2 cellular contexts compared by ENCODE assay signal in the genomic region with DNA sequence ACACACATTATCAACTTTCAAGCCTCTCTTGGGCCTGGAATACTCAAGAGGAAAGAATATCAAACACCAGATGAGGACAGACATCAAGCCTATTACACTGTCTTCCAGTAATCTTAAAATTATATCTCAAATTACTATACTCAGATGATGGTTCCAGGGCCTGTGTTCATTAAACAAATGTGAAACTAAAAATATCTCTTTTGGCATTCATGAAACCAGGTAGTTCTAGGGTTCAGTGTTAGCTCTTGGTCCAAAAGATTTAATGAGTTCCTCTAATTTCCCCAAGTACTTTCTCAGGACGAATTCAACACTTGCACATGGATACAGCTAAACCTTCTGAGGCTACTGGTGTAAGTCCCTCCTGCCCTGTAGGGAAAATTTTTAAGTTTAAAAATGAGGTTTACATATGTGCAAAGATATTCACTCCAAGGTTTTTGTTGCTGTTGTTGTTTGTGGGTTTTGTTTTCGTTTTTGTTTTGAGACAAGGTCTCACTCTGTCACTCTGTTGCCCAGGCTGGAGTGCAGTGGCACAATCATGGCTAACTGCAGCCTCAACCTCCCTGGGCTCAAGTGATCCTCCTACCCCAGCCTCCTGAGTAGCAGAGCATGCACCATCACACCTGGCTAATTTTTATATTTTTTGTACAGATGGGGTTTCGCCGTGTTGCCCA.
TF ChIP-seq lines count a peak whose summit lies in the region.

No MANE protein-coding gene starts in this region.

TF ChIP-seq in IMR-90, 13 proteins besides CTCF, POLR2A, EP300 and RAD21:
- TF ChIP-seq, protein P1, sequence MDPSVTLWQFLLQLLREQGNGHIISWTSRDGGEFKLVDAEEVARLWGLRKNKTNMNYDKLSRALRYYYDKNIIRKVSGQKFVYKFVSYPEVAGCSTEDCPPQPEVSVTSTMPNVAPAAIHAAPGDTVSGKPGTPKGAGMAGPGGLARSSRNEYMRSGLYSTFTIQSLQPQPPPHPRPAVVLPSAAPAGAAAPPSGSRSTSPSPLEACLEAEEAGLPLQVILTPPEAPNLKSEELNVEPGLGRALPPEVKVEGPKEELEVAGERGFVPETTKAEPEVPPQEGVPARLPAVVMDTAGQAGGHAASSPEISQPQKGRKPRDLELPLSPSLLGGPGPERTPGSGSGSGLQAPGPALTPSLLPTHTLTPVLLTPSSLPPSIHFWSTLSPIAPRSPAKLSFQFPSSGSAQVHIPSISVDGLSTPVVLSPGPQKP (IDR thresholded peaks at IDR 0.05; ENCODE audit: borderline replicate concordance, low read depth, low read length): no peak
- TF ChIP-seq SMC3 (IDR thresholded peaks at IDR 0.05; ENCODE audit: low read depth, low read length): no peak
- TF ChIP-seq CHD1 (IDR thresholded peaks at IDR 0.05; ENCODE audit: low read depth, low read length): no peak
- no peak for TF ChIP-seq RCOR1 (IDR thresholded peaks at IDR 0.05; ENCODE audit: insufficient replicate concordance, low read length)
- no peak for TF ChIP-seq FOS (IDR thresholded peaks at IDR 0.05; ENCODE audit: low read depth, low read length)
- TF ChIP-seq CEBPB (IDR thresholded peaks at IDR 0.05; ENCODE audit: low read depth, low read length): no peak
- no peak for TF ChIP-seq MAZ (IDR thresholded peaks at IDR 0.05; ENCODE audit: borderline replicate concordance, low read depth, low read length)
- TF ChIP-seq BHLHE40 (IDR thresholded peaks at IDR 0.05; ENCODE audit: low read depth, low read length): no peak
- no peak for TF ChIP-seq RFX5 (IDR thresholded peaks at IDR 0.05; ENCODE audit: low read depth, low read length)
- TF ChIP-seq NFE2L2 (IDR thresholded peaks at IDR 0.05; ENCODE audit: low read depth, low read length): no peak
- no peak for TF ChIP-seq MAFK (IDR thresholded peaks at IDR 0.05; ENCODE audit: low read depth, low read length)
- TF ChIP-seq, protein P2, sequence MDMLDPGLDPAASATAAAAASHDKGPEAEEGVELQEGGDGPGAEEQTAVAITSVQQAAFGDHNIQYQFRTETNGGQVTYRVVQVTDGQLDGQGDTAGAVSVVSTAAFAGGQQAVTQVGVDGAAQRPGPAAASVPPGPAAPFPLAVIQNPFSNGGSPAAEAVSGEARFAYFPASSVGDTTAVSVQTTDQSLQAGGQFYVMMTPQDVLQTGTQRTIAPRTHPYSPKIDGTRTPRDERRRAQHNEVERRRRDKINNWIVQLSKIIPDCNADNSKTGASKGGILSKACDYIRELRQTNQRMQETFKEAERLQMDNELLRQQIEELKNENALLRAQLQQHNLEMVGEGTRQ (IDR thresholded peaks at IDR 0.05; ENCODE audit: low read depth, low read length): no peak
- TF ChIP-seq MXI1 (IDR thresholded peaks at IDR 0.05; ENCODE audit: borderline replicate concordance, low read depth, low read length): no peak

TF ChIP-seq in GM12878, 131 proteins besides CTCF, POLR2A, EP300 and RAD21 (continued from another document):
- TF ChIP-seq, protein P3, sequence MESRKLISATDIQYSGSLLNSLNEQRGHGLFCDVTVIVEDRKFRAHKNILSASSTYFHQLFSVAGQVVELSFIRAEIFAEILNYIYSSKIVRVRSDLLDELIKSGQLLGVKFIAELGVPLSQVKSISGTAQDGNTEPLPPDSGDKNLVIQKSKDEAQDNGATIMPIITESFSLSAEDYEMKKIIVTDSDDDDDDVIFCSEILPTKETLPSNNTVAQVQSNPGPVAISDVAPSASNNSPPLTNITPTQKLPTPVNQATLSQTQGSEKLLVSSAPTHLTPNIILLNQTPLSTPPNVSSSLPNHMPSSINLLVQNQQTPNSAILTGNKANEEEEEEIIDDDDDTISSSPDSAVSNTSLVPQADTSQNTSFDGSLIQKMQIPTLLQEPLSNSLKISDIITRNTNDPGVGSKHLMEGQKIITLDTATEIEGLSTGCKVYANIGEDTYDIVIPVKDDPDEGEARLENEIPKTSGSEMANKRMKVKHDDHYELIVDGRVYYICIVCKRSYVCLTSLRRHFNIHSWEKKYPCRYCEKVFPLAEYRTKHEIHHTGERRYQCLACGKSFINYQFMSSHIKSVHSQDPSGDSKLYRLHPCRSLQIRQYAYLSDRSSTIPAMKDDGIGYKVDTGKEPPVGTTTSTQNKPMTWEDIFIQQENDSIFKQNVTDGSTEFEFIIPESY (IDR thresholded peaks at IDR 0.05): no peak
- TF ChIP-seq POLR2AphosphoS2 (IDR thresholded peaks at IDR 0.05; ENCODE audit: low read depth, low read length) (no peak), ETV6 (conservative IDR thresholded peaks at IDR 0.05 in 1 of 2, IDR thresholded peaks at IDR 0.05 in 1 of 2; ENCODE audit: borderline replicate concordance in 1 of 2, low read depth in 1 of 2) (no peak), FOXK2 (IDR thresholded peaks at IDR 0.05) (no peak), FOS (IDR thresholded peaks at IDR 0.05; ENCODE audit: borderline replicate concordance, extremely low read depth, insufficient read length) (no peak), RAD51 (IDR thresholded peaks at IDR 0.05) (no peak), WRNIP1 (IDR thresholded peaks at IDR 0.05; ENCODE audit: borderline replicate concordance, low read depth, low read length) (no peak), SUPT20H (IDR thresholded peaks at IDR 0.05; ENCODE audit: borderline replicate concordance, control insufficient read depth, low read depth, low read length) (no peak), HDAC2 (IDR thresholded peaks at IDR 0.05) (no peak), JUND (IDR thresholded peaks at IDR 0.05; ENCODE audit: low read depth, low read length) (no peak), NBN (IDR thresholded peaks at IDR 0.05) (no peak), NFYA (IDR thresholded peaks at IDR 0.05; ENCODE audit: borderline replicate concordance, low read depth, low read length) (no peak), NR2C1 (IDR thresholded peaks at IDR 0.05) (no peak), RELA (IDR thresholded peaks at IDR 0.05; ENCODE audit: borderline replicate concordance, partially characterized antibody) (no peak), IKZF1 (conservative IDR thresholded peaks at IDR 0.05) (no peak)
- TF ChIP-seq, protein P4, sequence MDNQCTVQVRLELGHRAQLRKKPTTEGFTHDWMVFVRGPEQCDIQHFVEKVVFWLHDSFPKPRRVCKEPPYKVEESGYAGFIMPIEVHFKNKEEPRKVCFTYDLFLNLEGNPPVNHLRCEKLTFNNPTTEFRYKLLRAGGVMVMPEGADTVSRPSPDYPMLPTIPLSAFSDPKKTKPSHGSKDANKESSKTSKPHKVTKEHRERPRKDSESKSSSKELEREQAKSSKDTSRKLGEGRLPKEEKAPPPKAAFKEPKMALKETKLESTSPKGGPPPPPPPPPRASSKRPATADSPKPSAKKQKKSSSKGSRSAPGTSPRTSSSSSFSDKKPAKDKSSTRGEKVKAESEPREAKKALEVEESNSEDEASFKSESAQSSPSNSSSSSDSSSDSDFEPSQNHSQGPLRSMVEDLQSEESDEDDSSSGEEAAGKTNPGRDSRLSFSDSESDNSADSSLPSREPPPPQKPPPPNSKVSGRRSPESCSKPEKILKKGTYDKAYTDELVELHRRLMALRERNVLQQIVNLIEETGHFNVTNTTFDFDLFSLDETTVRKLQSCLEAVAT (IDR thresholded peaks at IDR 0.05): no peak
- TF ChIP-seq, protein P5, sequence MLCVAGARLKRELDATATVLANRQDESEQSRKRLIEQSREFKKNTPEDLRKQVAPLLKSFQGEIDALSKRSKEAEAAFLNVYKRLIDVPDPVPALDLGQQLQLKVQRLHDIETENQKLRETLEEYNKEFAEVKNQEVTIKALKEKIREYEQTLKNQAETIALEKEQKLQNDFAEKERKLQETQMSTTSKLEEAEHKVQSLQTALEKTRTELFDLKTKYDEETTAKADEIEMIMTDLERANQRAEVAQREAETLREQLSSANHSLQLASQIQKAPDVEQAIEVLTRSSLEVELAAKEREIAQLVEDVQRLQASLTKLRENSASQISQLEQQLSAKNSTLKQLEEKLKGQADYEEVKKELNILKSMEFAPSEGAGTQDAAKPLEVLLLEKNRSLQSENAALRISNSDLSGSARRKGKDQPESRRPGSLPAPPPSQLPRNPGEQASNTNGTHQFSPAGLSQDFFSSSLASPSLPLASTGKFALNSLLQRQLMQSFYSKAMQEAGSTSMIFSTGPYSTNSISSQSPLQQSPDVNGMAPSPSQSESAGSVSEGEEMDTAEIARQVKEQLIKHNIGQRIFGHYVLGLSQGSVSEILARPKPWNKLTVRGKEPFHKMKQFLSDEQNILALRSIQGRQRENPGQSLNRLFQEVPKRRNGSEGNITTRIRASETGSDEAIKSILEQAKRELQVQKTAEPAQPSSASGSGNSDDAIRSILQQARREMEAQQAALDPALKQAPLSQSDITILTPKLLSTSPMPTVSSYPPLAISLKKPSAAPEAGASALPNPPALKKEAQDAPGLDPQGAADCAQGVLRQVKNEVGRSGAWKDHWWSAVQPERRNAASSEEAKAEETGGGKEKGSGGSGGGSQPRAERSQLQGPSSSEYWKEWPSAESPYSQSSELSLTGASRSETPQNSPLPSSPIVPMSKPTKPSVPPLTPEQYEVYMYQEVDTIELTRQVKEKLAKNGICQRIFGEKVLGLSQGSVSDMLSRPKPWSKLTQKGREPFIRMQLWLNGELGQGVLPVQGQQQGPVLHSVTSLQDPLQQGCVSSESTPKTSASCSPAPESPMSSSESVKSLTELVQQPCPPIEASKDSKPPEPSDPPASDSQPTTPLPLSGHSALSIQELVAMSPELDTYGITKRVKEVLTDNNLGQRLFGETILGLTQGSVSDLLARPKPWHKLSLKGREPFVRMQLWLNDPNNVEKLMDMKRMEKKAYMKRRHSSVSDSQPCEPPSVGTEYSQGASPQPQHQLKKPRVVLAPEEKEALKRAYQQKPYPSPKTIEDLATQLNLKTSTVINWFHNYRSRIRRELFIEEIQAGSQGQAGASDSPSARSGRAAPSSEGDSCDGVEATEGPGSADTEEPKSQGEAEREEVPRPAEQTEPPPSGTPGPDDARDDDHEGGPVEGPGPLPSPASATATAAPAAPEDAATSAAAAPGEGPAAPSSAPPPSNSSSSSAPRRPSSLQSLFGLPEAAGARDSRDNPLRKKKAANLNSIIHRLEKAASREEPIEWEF (IDR thresholded peaks at IDR 0.05; ENCODE audit: insufficient replicate concordance, low read depth, low read length): no peak
- TF ChIP-seq, protein P1 (IDR thresholded peaks at IDR 0.05; ENCODE audit: low read depth, low read length): no peak
- TF ChIP-seq, protein P6, sequence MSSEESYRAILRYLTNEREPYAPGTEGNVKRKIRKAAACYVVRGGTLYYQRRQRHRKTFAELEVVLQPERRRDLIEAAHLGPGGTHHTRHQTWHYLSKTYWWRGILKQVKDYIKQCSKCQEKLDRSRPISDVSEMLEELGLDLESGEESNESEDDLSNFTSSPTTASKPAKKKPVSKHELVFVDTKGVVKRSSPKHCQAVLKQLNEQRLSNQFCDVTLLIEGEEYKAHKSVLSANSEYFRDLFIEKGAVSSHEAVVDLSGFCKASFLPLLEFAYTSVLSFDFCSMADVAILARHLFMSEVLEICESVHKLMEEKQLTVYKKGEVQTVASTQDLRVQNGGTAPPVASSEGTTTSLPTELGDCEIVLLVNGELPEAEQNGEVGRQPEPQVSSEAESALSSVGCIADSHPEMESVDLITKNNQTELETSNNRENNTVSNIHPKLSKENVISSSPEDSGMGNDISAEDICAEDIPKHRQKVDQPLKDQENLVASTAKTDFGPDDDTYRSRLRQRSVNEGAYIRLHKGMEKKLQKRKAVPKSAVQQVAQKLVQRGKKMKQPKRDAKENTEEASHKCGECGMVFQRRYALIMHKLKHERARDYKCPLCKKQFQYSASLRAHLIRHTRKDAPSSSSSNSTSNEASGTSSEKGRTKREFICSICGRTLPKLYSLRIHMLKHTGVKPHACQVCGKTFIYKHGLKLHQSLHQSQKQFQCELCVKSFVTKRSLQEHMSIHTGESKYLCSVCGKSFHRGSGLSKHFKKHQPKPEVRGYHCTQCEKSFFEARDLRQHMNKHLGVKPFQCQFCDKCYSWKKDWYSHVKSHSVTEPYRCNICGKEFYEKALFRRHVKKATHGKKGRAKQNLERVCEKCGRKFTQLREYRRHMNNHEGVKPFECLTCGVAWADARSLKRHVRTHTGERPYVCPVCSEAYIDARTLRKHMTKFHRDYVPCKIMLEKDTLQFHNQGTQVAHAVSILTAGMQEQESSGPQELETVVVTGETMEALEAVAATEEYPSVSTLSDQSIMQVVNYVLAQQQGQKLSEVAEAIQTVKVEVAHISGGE (CRISPR knock-in tag; IDR thresholded peaks at IDR 0.05): no peak
